In the genomic region with DNA sequence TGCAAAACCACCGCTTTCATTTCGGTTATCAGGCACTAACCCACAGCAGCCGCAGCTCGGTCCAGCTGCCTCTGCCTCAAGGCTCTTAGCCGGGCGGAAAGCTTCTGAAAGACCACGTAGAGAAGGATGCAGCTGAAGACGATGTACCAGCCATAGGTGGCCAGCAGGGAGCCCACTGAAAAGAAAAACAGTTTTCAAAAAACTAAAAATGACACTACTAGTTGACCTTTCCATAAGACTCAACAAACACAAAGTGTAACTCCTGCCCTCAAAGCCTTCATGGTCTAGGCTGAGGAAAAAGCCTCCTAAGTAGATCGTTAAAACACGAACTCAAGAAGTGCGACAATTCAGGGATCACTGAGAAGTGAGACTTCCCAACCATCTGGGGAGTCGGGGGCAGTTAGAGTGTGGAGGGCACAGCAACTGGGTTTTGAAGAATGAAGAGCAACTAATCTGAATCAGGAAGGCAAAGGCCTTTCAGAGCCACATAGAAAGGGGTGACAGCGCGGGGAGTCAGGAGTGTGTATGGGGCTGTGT, we compare ENCODE assay signal across 2 cellular contexts.
TF ChIP-seq lines count a peak whose summit lies in the region.

No MANE protein-coding gene starts in this region.

TF ChIP-seq in SK-N-SH, 30 proteins besides CTCF, POLR2A, EP300 and RAD21:
- TF ChIP-seq, protein P1, sequence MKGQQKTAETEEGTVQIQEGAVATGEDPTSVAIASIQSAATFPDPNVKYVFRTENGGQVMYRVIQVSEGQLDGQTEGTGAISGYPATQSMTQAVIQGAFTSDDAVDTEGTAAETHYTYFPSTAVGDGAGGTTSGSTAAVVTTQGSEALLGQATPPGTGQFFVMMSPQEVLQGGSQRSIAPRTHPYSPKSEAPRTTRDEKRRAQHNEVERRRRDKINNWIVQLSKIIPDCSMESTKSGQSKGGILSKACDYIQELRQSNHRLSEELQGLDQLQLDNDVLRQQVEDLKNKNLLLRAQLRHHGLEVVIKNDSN (IDR thresholded peaks at IDR 0.05; ENCODE audit: borderline replicate concordance, low read depth), result no peak
- TF ChIP-seq POLR2AphosphoS5 (IDR thresholded peaks at IDR 0.05; ENCODE audit: low read depth, low read length) (no peak), NRF1 (IDR thresholded peaks at IDR 0.05; ENCODE audit: low read depth, low read length) (no peak), RCOR1 (IDR thresholded peaks at IDR 0.05; ENCODE audit: low read length) (no peak), EZH2phosphoT487 (IDR thresholded peaks at IDR 0.05; ENCODE audit: borderline replicate concordance, low read depth) (no peak), TAF1 (IDR thresholded peaks at IDR 0.05; ENCODE audit: borderline replicate concordance, low read depth, low read length) (no peak), GABPA (IDR thresholded peaks at IDR 0.05; ENCODE audit: low read depth) (no peak), JUND (IDR thresholded peaks at IDR 0.05) (no peak), NFIC (IDR thresholded peaks at IDR 0.05; ENCODE audit: borderline replicate concordance) (no peak)

TF ChIP-seq in endothelial cell of umbilical vein, 7 proteins besides CTCF, POLR2A, EP300 and RAD21:
- TF ChIP-seq, protein P2, sequence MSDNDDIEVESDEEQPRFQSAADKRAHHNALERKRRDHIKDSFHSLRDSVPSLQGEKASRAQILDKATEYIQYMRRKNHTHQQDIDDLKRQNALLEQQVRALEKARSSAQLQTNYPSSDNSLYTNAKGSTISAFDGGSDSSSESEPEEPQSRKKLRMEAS (IDR thresholded peaks at IDR 0.05; ENCODE audit: insufficient read depth, insufficient read length), result no peak
- no peak for TF ChIP-seq FOS (IDR thresholded peaks at IDR 0.05; ENCODE audit: borderline replicate concordance, insufficient read depth, low read length)
- TF ChIP-seq MYC (IDR thresholded peaks at IDR 0.05; ENCODE audit: low read depth, low read length), result no peak
- TF ChIP-seq JUN (IDR thresholded peaks at IDR 0.05; ENCODE audit: borderline replicate concordance, insufficient read depth, insufficient read length, low read depth), result no peak
- no peak for TF ChIP-seq GATA2 (IDR thresholded peaks at IDR 0.05; ENCODE audit: insufficient read depth, insufficient read length, low read depth, low read length)
